In genomic region chr2:9950521-9951271, GRCh38 we compare ENCODE assay signal across 8 cellular contexts. TPM values are rescaled to one million over a fixed set of nuclear protein-coding genes. Genes with fewer than 3 reads are reported as not detected.
A peak's percentile ranks its signal among the peaks of the same experiment; 100 is the strongest.
DNase-seq lines count a peak whose midpoint lies in the region; ATAC-seq and TF ChIP-seq lines count a peak whose summit lies in the region.

No MANE protein-coding gene starts in this region.

- peak; percentile 70 for DNase-seq in AG08396 (ENCODE audit: low spot score)
- peak; percentile 27 for DNase-seq in RWPE1 (ENCODE audit: low spot score)
- DNase-seq in astrocyte of the spinal cord (ENCODE audit: low read depth, low spot score): no peak
- no peak for DNase-seq in kidney epithelial cell (ENCODE audit: low read depth)
- peak; percentile 39 for DNase-seq in stimulated activated CD4-positive, alpha-beta T cell treated with anti-CD3 and anti-CD28 coated beads, Interleukin-4, amount 100 ng/mL, for 24 hours
- no peak for DNase-seq in globus pallidus (ENCODE audit: low spot score)

- in situ Hi-C loops in astrocyte of the spinal cord (cut with HindIII; ENCODE audit: low sequenced_read_pairs): no loop called here

- POLR2A ChIA-PET in RWPE1 (lab: Yijun Ruan, JAX; ENCODE audit: low non-redundant PET): no interaction called here

- H3K4me3 ChIP-seq in astrocyte of the spinal cord (ENCODE audit: low read depth, low read length) (peak overlapping the region; percentile 40), kidney epithelial cell (ENCODE audit: low read depth, low read length) (peak overlapping the region; percentile 51)

- peaks cover 4% of the 10 kb centered on the region for H3K27me3 ChIP-seq in kidney epithelial cell (ENCODE audit: control insufficient read depth, insufficient read depth, low read length)

- H3K27ac ChIP-seq in RWPE1: peak overlapping the region; percentile 77

- TF ChIP-seq CTCF in RWPE1 (conservative IDR thresholded peaks at IDR 0.05; ENCODE audit: low read depth) (peak; percentile 27; the same call in 1 of the 2 replicates), astrocyte of the spinal cord (IDR thresholded peaks at IDR 0.05; ENCODE audit: low read depth, low read length) (no peak), kidney epithelial cell (IDR thresholded peaks at IDR 0.05; ENCODE audit: insufficient read depth, low read length, poor library complexity, severe bottlenecking) (no peak)

- CTCF ChIA-PET in RWPE1 (lab: Yijun Ruan, JAX): interaction anchor here (0.6 kb wide), 1 partner anchor 9 kb away, joined by 3 read pairs; no protein-coding TSS in a partner anchor

- ATAC-seq in GM18498 (IDR thresholded peaks at IDR 0.05; ENCODE audit: unreplicated experiment): peak; percentile 44
- ATAC-seq in HG02943 (IDR thresholded peaks at IDR 0.05; ENCODE audit: low read depth, unreplicated experiment): peak; percentile 25

- no peaks in the 10 kb centered on the region for H3K36me3 ChIP-seq in kidney epithelial cell (ENCODE audit: control insufficient read depth, insufficient read depth, low read length)

RNA-seq across cellular contexts. Expression of gene GRHL1, which starts 0.8 kb away (rescaled TPM):
- 6.2 and 7.0 TPM in 2 replicates for total RNA-seq in kidney epithelial cell

Comparison
In these comparisons a context has a peak if more than half of its experiments do, and no peak if none do; other contexts are left out.
1. DNase-seq: peak in AG08396 (single experiment), RWPE1 (single experiment) and stimulated activated CD4-positive, alpha-beta T cell treated with anti-CD3 and anti-CD28 coated beads, Interleukin-4, amount 100 ng/mL, for 24 hours (single experiment); none in astrocyte of the spinal cord (single experiment), kidney epithelial cell (single experiment) and globus pallidus (single experiment).